In genomic region chr3:175336406-175337133, GRCh38 we compare ENCODE assay signal across 19 cellular contexts.
A peak's percentile ranks its signal among the peaks of the same experiment; 100 is the strongest.
DNase-seq lines count a peak whose midpoint lies in the region; ATAC-seq and TF ChIP-seq lines count a peak whose summit lies in the region.
"Had no signal": no experiment of that assay in that cellular context is flagged by ENCODE, and none has a peak within 500 bp of the region (broad histone marks: within the 10 kb centered on the region; RNA-seq: fewer than 3 reads in every experiment).

No MANE protein-coding gene starts in this region.

- no peak overlapping the region for H3T11ph ChIP-seq in H9 (ENCODE audit: low read length)

- intact Hi-C loops in mucosa of descending colon (cut with DNase I, micrococcal nuclease): no loop called here

- H3K18ac ChIP-seq in H9 (ENCODE audit: insufficient read length, low read depth, low read length): no peak overlapping the region

- peaks cover 45% of the 10 kb centered on the region for H3K4me1 ChIP-seq in OCI-LY1 (ENCODE audit: insufficient read depth, low read length, severe bottlenecking)
- no peaks in the 10 kb centered on the region for H3K4me1 ChIP-seq in mucosa of descending colon (ENCODE audit: low read depth)
- no peaks in the 10 kb centered on the region for H3K4me1 ChIP-seq in H9 (ENCODE audit: insufficient read depth, low read length)
- H3K4me1 ChIP-seq: upper lobe of left lung had no signal

- peaks cover 12 to 18% of the 10 kb centered on the region in 2 experiments for H3K4me1 Mint-ChIP-seq in H9
- H3K4me1 Mint-ChIP-seq: activated CD8-positive, alpha-beta memory T cell treated with anti-CD3 and anti-CD28 coated beads, Interleukin-2, amount 10 ng/mL, durations not matched to agents 7 days and 5 days had no signal

- H3K4ac ChIP-seq in H9 (ENCODE audit: low read depth, low read length): no peak overlapping the region

- H2BK5ac ChIP-seq in H9 (ENCODE audit: insufficient read length, low read length): no peak overlapping the region

- no peaks in the 10 kb centered on the region for H3K9me3 Mint-ChIP-seq in H9
- H3K9me3 Mint-ChIP-seq: activated T-helper 2 cell treated with anti-CD3 and anti-CD28 coated beads, Interferon-gamma antibody, Interleukin-2, Interleukin-4, amounts not matched to agents 10 μg/mL and 5 μg/mL and 100 μg/mL, durations not matched to agents 14 hours and 24 hours and 36 hours; stimulated activated naive CD8-positive, alpha-beta T cell treated with anti-CD3 and anti-CD28 coated beads, Interleukin-15, Interleukin-2, amounts not matched to agents 100 ng/mL and 50 ng/mL, for 24 hours had no signal

- H3K27me3 ChIP-seq in OCI-LY1 (ENCODE audit: insufficient read depth, low read length) (no peaks in the 10 kb centered on the region), H9 (ENCODE audit: insufficient read depth, low read length) (no peaks in the 10 kb centered on the region)
- H3K27me3 ChIP-seq: BE2C, upper lobe of left lung had no signal

- no peak overlapping the region for H3K4me3 Mint-ChIP-seq in H9
- H3K4me3 Mint-ChIP-seq: activated CD8-positive, alpha-beta memory T cell treated with anti-CD3 and anti-CD28 coated beads, Interleukin-2, amount 10 ng/mL, durations not matched to agents 7 days and 5 days; effector memory CD8-positive, alpha-beta T cell; mesothelial cell of epicardium; stimulated activated naive CD8-positive, alpha-beta T cell treated with anti-CD3 and anti-CD28 coated beads, Interleukin-15, Interleukin-2, amounts not matched to agents 100 ng/mL and 50 ng/mL, for 24 hours had no signal

- no peak overlapping the region for H4K5ac ChIP-seq in H9 (ENCODE audit: insufficient read length, low read depth, low read length)

- H3K79me2 ChIP-seq in OCI-LY1 (ENCODE audit: insufficient read depth, low read length) (no peaks in the 10 kb centered on the region), H9 (ENCODE audit: insufficient read depth, low read length) (no peaks in the 10 kb centered on the region)

- no peak overlapping the region for H2BK15ac ChIP-seq in H9 (ENCODE audit: low read depth, low read length)

- H4K91ac ChIP-seq in H9 (ENCODE audit: insufficient read length, low read depth, low read length): no peak overlapping the region

- no peaks in the 10 kb centered on the region for H3K27me3 Mint-ChIP-seq in H9 (ENCODE audit: low read depth)
- H3K27me3 Mint-ChIP-seq: activated CD8-positive, alpha-beta memory T cell treated with anti-CD3 and anti-CD28 coated beads, Interleukin-2, amount 10 ng/mL, durations not matched to agents 7 days and 5 days; effector memory CD8-positive, alpha-beta T cell; stimulated activated naive CD8-positive, alpha-beta T cell treated with anti-CD3 and anti-CD28 coated beads, Interleukin-15, Interleukin-2, amounts not matched to agents 100 ng/mL and 50 ng/mL, for 24 hours had no signal

- no peak overlapping the region for H4K8ac ChIP-seq in H9 (replicated peaks; ENCODE audit: insufficient read length, low read depth, low read length)

- no peaks in the 10 kb centered on the region for H3K36me3 Mint-ChIP-seq in H9 (ENCODE audit: insufficient read depth in 1 of 3, low read depth in 3 of 3)
- H3K36me3 Mint-ChIP-seq: activated CD8-positive, alpha-beta memory T cell treated with anti-CD3 and anti-CD28 coated beads, Interleukin-2, amount 10 ng/mL, durations not matched to agents 7 days and 5 days had no signal

- no peak overlapping the region for H2BK20ac ChIP-seq in H9 (ENCODE audit: low read depth, low read length, poor library complexity, severe bottlenecking)

- H2AFZ ChIP-seq in OCI-LY1 (ENCODE audit: low read length) (no peak overlapping the region), H9 (ENCODE audit: low read length) (no peak overlapping the region)

- TF ChIP-seq CTCF in OCI-LY1 (IDR thresholded peaks at IDR 0.05; ENCODE audit: low read length): no peak
- TF ChIP-seq CTCF in mucosa of descending colon (IDR thresholded peaks at IDR 0.05): no peak
- no peak for TF ChIP-seq CTCF in H9 (conservative IDR thresholded peaks at IDR 0.05)

- no peak overlapping the region for H3K23ac ChIP-seq in H9 (ENCODE audit: insufficient read length, low read depth, low read length)

- H2BK12ac ChIP-seq in H9 (ENCODE audit: insufficient read length, low read depth, low read length): no peak overlapping the region

- H3K79me1 ChIP-seq in H9 (ENCODE audit: insufficient read depth, low read depth, low read length, poor library complexity, severe bottlenecking): no peaks in the 10 kb centered on the region

- H3K4me3 ChIP-seq in OCI-LY1 (ENCODE audit: low read depth, low read length, poor library complexity, severe bottlenecking) (no peak overlapping the region), mucosa of descending colon (no peak overlapping the region)
- H3K4me3 ChIP-seq: upper lobe of left lung had no signal

- ATAC-seq in mucosa of descending colon: peak; percentile 74
- no peak for ATAC-seq in GM18909 (IDR thresholded peaks at IDR 0.05; ENCODE audit: poor library complexity, unreplicated experiment)
- ATAC-seq: activated CD8-positive, alpha-beta memory T cell treated with anti-CD3 and anti-CD28 coated beads, Interleukin-2, amount 10 ng/mL, durations not matched to agents 7 days and 5 days; effector memory CD8-positive, alpha-beta T cell had no signal

- H3K9me2 ChIP-seq in OCI-LY1 (ENCODE audit: low read depth, low read length): no peaks in the 10 kb centered on the region

- H3K27ac ChIP-seq in OCI-LY1 (ENCODE audit: low read depth, low read length, poor library complexity, severe bottlenecking): peak overlapping the region; percentile 47
- no peak overlapping the region for H3K27ac ChIP-seq in H9 (ENCODE audit: insufficient read length, low read depth, low read length)
- H3K27ac ChIP-seq: upper lobe of left lung had no signal

- H3K4me2 ChIP-seq in OCI-LY1 (ENCODE audit: low read length): peak overlapping the region; percentile 21
- H3K4me2 ChIP-seq in H9 (ENCODE audit: insufficient read depth, insufficient read length, low read length): no peak overlapping the region

- H3K9ac ChIP-seq in OCI-LY1 (ENCODE audit: low read length): no peak overlapping the region
- no peak overlapping the region for H3K9ac ChIP-seq in H9 (ENCODE audit: extremely low read depth, insufficient read length, low read length)

- H2AK5ac ChIP-seq in H9 (ENCODE audit: insufficient read length, low read length): no peak overlapping the region

- no peaks in the 10 kb centered on the region for H3K23me2 ChIP-seq in H9 (ENCODE audit: insufficient read length, low read depth, low read length, poor library complexity, severe bottlenecking)

- no peaks in the 10 kb centered on the region for H4K20me1 ChIP-seq in OCI-LY1 (ENCODE audit: insufficient read depth, low read length)
- H4K20me1 ChIP-seq in H9 (ENCODE audit: control insufficient read depth, insufficient read depth, insufficient read length): no peaks in the 10 kb centered on the region

- H3K9me3 ChIP-seq in OCI-LY1 (ENCODE audit: low read length) (no peaks in the 10 kb centered on the region), mucosa of descending colon (no peaks in the 10 kb centered on the region), H9 (ENCODE audit: control insufficient read depth, low read depth, low read length) (no peaks in the 10 kb centered on the region)
- H3K9me3 ChIP-seq: BE2C, upper lobe of left lung had no signal

- no peak overlapping the region for H3K56ac ChIP-seq in H9 (ENCODE audit: insufficient read length, low read depth, low read length)

- H3K14ac ChIP-seq in H9 (ENCODE audit: insufficient read depth, low read length): no peak overlapping the region

- H3K36me3 ChIP-seq in OCI-LY1 (ENCODE audit: insufficient read depth, low read length) (no peaks in the 10 kb centered on the region), mucosa of descending colon (ENCODE audit: low read depth) (no peaks in the 10 kb centered on the region)
- H3K36me3 ChIP-seq: BE2C, upper lobe of left lung had no signal

- WGBS in H9 (ENCODE audit: extremely low coverage, insufficient read length, low lambda C conversion rate): no CpG with 5 or more reads among the region's 2 CpGs

- no peak overlapping the region for H3K27ac Mint-ChIP-seq in H9
- H3K27ac Mint-ChIP-seq: activated CD8-positive, alpha-beta memory T cell treated with anti-CD3 and anti-CD28 coated beads, Interleukin-2, amount 10 ng/mL, durations not matched to agents 7 days and 5 days; activated T-helper 2 cell treated with anti-CD3 and anti-CD28 coated beads, Interferon-gamma antibody, Interleukin-2, Interleukin-4, amounts not matched to agents 10 μg/mL and 5 μg/mL and 100 μg/mL, durations not matched to agents 14 hours and 24 hours and 36 hours; effector memory CD8-positive, alpha-beta T cell; stimulated activated naive CD8-positive, alpha-beta T cell treated with anti-CD3 and anti-CD28 coated beads, Interleukin-15, Interleukin-2, amounts not matched to agents 100 ng/mL and 50 ng/mL, for 24 hours had no signal

- DNase-seq in DMS153 (lab: John Stamatoyannopoulos, UW): peak; percentile 31
- DNase-seq in DMS153 treated with DMSO at 0.1 percent for 48 hours (lab: John Stamatoyannopoulos, UW; ENCODE audit: unreplicated experiment): no peak
- peak; percentile 87 for DNase-seq in NCI-H146 (lab: John Stamatoyannopoulos, UW)
- peak in 1 of 3 donors; percentile 36 for DNase-seq in mucosa of descending colon
- DNase-seq in H9: no peak
- no peak for DNase-seq in NCI-H187 treated with DMSO at 0.1 percent for 48 hours (lab: John Stamatoyannopoulos, UW)
- DNase-seq: 8988T; activated CD8-positive, alpha-beta memory T cell treated with anti-CD3 and anti-CD28 coated beads, Interleukin-2, amount 10 ng/mL, durations not matched to agents 7 days and 5 days; BE2C; DMS 273 treated with DMSO at 0.1 percent for 48 hours; effector memory CD8-positive, alpha-beta T cell; Karpas-422; retina; upper lobe of left lung had no signal

- no peaks in the 10 kb centered on the region for H3F3A ChIP-seq in OCI-LY1 (ENCODE audit: insufficient read depth, low read length)

- no peak overlapping the region for H2BK120ac ChIP-seq in H9 (ENCODE audit: low read depth, low read length, poor library complexity, severe bottlenecking)

Comparison
In these comparisons a context has a peak if more than half of its experiments do, and no peak if none do; other contexts are left out.
1. DNase-seq: peak in DMS153 (single experiment) and NCI-H146 (single experiment); none in DMS153 treated with DMSO at 0.1 percent for 48 hours (single experiment), H9 (single experiment) and NCI-H187 treated with DMSO at 0.1 percent for 48 hours (single experiment).